ENCODE assay signal across 30 cellular contexts in the genomic region with DNA sequence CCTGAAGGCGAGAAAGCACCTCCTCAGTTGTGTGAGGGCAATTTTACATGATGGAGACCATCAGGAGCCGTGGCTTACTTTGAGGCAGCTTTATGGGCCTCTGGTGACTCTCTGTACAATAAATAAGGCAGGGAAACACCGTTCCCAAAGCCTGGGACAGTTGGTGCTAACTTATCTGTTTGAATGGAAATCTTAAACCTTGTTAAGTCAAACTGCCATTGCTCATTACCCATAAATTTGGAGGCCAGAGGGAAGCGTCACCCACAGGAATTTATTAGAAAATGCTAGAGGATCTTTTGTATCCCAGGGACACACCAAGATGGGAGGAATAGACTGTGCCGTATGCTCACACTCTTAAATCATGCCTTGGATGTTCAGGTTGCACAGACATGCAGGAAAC.
"Had no signal": no experiment of that assay in that cellular context is flagged by ENCODE, and none has a peak within 500 bp of the region (broad histone marks: within the 10 kb centered on the region; RNA-seq: fewer than 3 reads in every experiment).

No MANE protein-coding gene starts in this region.

- H3K4me3 Mint-ChIP-seq: naive thymus-derived CD8-positive, alpha-beta T cell; natural killer cell treated with Interleukin-12 subunit alpha and Interleukin-12 subunit beta and Interleukin-15 and Interleukin-18, amount 100 ng/mL, for 72 hours; neural progenitor cell; stimulated activated memory B cell treated with anti-CD40 and anti-IgM and Interleukin-4, amounts not matched to agents 10 μg/mL and 1 μg/mL and 100 μg/mL, for 72 hours; stimulated activated naive CD8-positive, alpha-beta T cell treated with anti-CD3 and anti-CD28 coated beads, Interleukin-15, amount 100 ng/mL, for 72 hours had no signal

- H3K27me3 Mint-ChIP-seq: naive B cell; naive thymus-derived CD8-positive, alpha-beta T cell; natural killer cell treated with Interleukin-12 subunit alpha and Interleukin-12 subunit beta and Interleukin-15 and Interleukin-18, amount 100 ng/mL, for 72 hours; progenitor cell of endocrine pancreas; stimulated activated memory B cell treated with anti-CD40 and anti-IgM and Interleukin-4, amounts not matched to agents 10 μg/mL and 1 μg/mL and 100 μg/mL, for 72 hours; stimulated activated naive CD8-positive, alpha-beta T cell treated with anti-CD3 and anti-CD28 coated beads, Interleukin-15, amount 100 ng/mL, for 72 hours had no signal

- FAIRE-seq: urothelium cell line had no signal

- ATAC-seq: naive thymus-derived CD8-positive, alpha-beta T cell; natural killer cell treated with Interleukin-12 subunit alpha and Interleukin-12 subunit beta and Interleukin-15 and Interleukin-18, amount 100 ng/mL, for 72 hours; right lobe of liver; stimulated activated memory B cell treated with anti-CD40 and anti-IgM and Interleukin-4, amounts not matched to agents 10 μg/mL and 1 μg/mL and 100 μg/mL, for 72 hours; stimulated activated naive CD8-positive, alpha-beta T cell treated with anti-CD3 and anti-CD28 coated beads, Interleukin-15, amount 100 ng/mL, for 72 hours; stimulated activated naive CD8-positive, alpha-beta T cell treated with anti-CD3 and anti-CD28 coated beads, Interleukin-15, Interleukin-2, amounts not matched to agents 100 U/mL and 50 U/mL, for 24 hours had no signal

- H3K27me3 ChIP-seq: neural progenitor cell, ovary, right atrium auricular region, right lobe of liver, sigmoid colon, suprapubic skin, testis, upper lobe of left lung, vagina had no signal

- H3K36me3 ChIP-seq: neural progenitor cell, ovary, right atrium auricular region, right lobe of liver, sigmoid colon, spleen, suprapubic skin, tibial artery, upper lobe of left lung, vagina had no signal

- DNase-seq: naive B cell; naive thymus-derived CD8-positive, alpha-beta T cell; occipital lobe; ovary; sigmoid colon; spleen; stimulated activated CD4-positive, alpha-beta T cell treated with anti-CD3 and anti-CD28 coated beads, Interleukin-12 subunit alpha, Interleukin-12 subunit beta, amount 100 ng/mL, for 4 hours; stimulated activated CD4-positive, alpha-beta T cell treated with anti-CD3 and anti-CD28 coated beads, Interleukin-1b, Interleukin-23, amount 100 ng/mL, for 48 hours; stimulated activated CD4-positive, alpha-beta T cell treated with anti-CD3 and anti-CD28 coated beads, Interleukin-4, amount 100 ng/mL, for 1 hour; stimulated activated CD4-positive, alpha-beta T cell treated with anti-CD3 and anti-CD28 coated beads, Interleukin-4, amount 100 ng/mL, for 4 hours; stimulated activated CD8-positive, alpha-beta memory T cell treated with anti-CD3 and anti-CD28 coated beads, Interleukin-4, amount 100 ng/mL, for 48 hours; stimulated activated naive CD4-positive, alpha-beta T cell; stimulated activated naive CD8-positive, alpha-beta T cell treated with anti-CD3 and anti-CD28 coated beads, Interleukin-15, amount 100 ng/mL, for 72 hours; stimulated activated naive CD8-positive, alpha-beta T cell treated with anti-CD3 and anti-CD28 coated beads, Interleukin-15, Interleukin-2, amounts not matched to agents 100 U/mL and 50 U/mL, for 24 hours; substantia nigra; testis; tibial artery; trophoblast cell had no signal

- H3K4me1 Mint-ChIP-seq: naive B cell; naive thymus-derived CD8-positive, alpha-beta T cell; neural progenitor cell; stimulated activated memory B cell treated with anti-CD40 and anti-IgM and Interleukin-4, amounts not matched to agents 10 μg/mL and 1 μg/mL and 100 μg/mL, for 72 hours; stimulated activated naive CD8-positive, alpha-beta T cell treated with anti-CD3 and anti-CD28 coated beads, Interleukin-15, amount 100 ng/mL, for 72 hours had no signal

- H3K4me3 ChIP-seq: neural progenitor cell, ovary, right atrium auricular region, right lobe of liver, sigmoid colon, skin epidermis, smooth muscle cell, spleen, suprapubic skin, testis, tibial artery, upper lobe of left lung, vagina had no signal

- H3K27ac Mint-ChIP-seq: naive B cell; naive thymus-derived CD8-positive, alpha-beta T cell; natural killer cell treated with Interleukin-12 subunit alpha and Interleukin-12 subunit beta and Interleukin-15 and Interleukin-18, amount 100 ng/mL, for 72 hours; neural progenitor cell; progenitor cell of endocrine pancreas; stimulated activated memory B cell treated with anti-CD40 and anti-IgM and Interleukin-4, amounts not matched to agents 10 μg/mL and 1 μg/mL and 100 μg/mL, for 72 hours; stimulated activated naive CD8-positive, alpha-beta T cell treated with anti-CD3 and anti-CD28 coated beads, Interleukin-15, amount 100 ng/mL, for 72 hours had no signal

- H3K36me3 Mint-ChIP-seq: naive thymus-derived CD8-positive, alpha-beta T cell; natural killer cell treated with Interleukin-12 subunit alpha and Interleukin-12 subunit beta and Interleukin-15 and Interleukin-18, amount 100 ng/mL, for 72 hours; stimulated activated memory B cell treated with anti-CD40 and anti-IgM and Interleukin-4, amounts not matched to agents 10 μg/mL and 1 μg/mL and 100 μg/mL, for 72 hours had no signal
